In the genomic region with DNA sequence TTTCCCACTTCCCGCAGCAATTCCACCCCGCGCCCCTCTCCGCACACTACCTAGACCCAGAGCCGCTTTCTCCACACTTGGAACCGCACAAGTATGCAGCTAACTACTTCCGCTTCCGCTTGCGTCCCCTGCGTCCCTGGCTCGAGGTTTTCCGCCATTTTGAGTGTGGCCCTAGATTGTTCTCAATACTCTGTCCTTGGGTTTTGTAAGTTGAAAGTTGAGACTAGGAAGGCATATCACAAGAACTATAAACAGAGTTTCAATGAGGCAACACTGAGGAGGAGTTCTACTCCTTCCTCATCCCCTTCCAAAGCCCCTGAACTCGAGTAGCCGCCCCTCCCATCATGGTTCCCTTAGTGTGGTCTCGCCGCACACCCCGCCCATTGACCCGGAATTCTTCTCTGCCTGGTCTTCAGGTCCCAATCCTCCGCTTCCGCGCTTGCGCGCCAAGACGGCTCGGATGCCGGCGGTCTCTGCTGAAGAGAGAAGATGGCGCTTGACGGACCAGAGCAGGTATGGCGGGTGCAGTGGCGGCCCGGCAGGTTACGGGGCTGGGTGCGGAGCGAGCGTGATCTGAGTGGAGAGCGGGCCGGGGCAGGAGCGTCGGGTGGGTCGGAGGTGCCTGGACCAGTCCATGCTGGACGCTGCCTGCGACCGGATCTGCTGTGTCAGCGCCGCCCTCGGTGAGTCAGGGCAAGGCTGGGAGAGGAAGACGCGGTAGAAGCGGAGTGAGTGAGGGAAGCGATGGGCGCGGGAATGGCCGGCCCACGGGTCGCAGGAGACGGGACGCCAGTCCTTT, we compare ENCODE assay signal across 8 cellular contexts. TPM values are rescaled to one million over a fixed set of nuclear protein-coding genes. Genes with fewer than 3 reads are reported as not detected.
DNase-seq lines count a peak whose midpoint lies in the region; ATAC-seq and TF ChIP-seq lines count a peak whose summit lies in the region.

A gene with protein sequence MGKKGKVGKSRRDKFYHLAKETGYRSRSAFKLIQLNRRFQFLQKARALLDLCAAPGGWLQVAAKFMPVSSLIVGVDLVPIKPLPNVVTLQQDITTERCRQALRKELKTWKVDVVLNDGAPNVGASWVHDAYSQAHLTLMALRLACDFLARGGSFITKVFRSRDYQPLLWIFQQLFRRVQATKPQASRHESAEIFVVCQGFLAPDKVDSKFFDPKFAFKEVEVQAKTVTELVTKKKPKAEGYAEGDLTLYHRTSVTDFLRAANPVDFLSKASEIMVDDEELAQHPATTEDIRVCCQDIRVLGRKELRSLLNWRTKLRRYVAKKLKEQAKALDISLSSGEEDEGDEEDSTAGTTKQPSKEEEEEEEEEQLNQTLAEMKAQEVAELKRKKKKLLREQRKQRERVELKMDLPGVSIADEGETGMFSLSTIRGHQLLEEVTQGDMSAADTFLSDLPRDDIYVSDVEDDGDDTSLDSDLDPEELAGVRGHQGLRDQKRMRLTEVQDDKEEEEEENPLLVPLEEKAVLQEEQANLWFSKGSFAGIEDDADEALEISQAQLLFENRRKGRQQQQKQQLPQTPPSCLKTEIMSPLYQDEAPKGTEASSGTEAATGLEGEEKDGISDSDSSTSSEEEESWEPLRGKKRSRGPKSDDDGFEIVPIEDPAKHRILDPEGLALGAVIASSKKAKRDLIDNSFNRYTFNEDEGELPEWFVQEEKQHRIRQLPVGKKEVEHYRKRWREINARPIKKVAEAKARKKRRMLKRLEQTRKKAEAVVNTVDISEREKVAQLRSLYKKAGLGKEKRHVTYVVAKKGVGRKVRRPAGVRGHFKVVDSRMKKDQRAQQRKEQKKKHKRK (minus strand): TSS at position 662 of the 799 bp plus-strand sequence. CDS start 761 bp downstream, outside the sequence.
A gene (plus strand): TSS at position 430 of the 799 bp plus-strand sequence. CDS start 60 bp downstream, at position 490.

- DNase-seq in Calu3 (peak; percentile 89), HUDEP-2 (lab: John Stamatoyannopoulos, UW; ENCODE audit: unreplicated experiment in 76 of 76) (peak in 75 of 76 experiments; percentile 47 to 98 (median 88)), NOMO-1 treated with dmso at 0.1 percent for 144 hours (lab: John Stamatoyannopoulos, UW; ENCODE audit: unreplicated experiment) (peak; percentile 95), endodermal cell (peak; percentile 99), mesenteric fat pad (ENCODE audit: low spot score) (peak; percentile 97)
- DNase-seq in activated CD8-positive, alpha-beta memory T cell treated with anti-CD3 and anti-CD28 coated beads, Interleukin-2, amount 10 ng/mL, durations not matched to agents 7 days and 5 days, result peak; percentile 97
- peak; percentile 81 for DNase-seq in stimulated activated CD8-positive, alpha-beta memory T cell treated with anti-CD3 and anti-CD28 coated beads, Interleukin-15, amount 100 ng/mL, for 24 hours (ENCODE audit: low read depth)

- intact Hi-C loops in Calu3 (cut with micrococcal nuclease; ENCODE audit: unreplicated experiment), result no loop called here

- no peaks in the 10 kb centered on the region for H3K9me3 Mint-ChIP-seq in Calu3 (ENCODE audit: low read depth, unreplicated experiment)
- no peaks in the 10 kb centered on the region for H3K9me3 Mint-ChIP-seq in activated CD8-positive, alpha-beta memory T cell treated with anti-CD3 and anti-CD28 coated beads, Interleukin-2, amount 10 ng/mL, durations not matched to agents 7 days and 5 days (ENCODE audit: low read depth)
- H3K9me3 Mint-ChIP-seq in endodermal cell, result no peaks in the 10 kb centered on the region

- H3K27me3 ChIP-seq in endodermal cell (ENCODE audit: control insufficient read depth, insufficient read depth, low read length, poor library complexity, severe bottlenecking), result no peaks in the 10 kb centered on the region

- WGBS in endodermal cell (ENCODE audit: insufficient coverage in 1 of 2, insufficient read length in 1 of 2), 2 experiments, result 0% methylated on average over 29 to 58 of the region's 58 CpGs

- CTCF ChIA-PET in Calu3 (lab: Charles Lee), result interaction anchor here (0.8 to 1.1 kb wide), 3 partner anchors 11 to 53 kb away, joined by 3 to 5 read pairs (median 3); a partner anchor contains a TSS
- CTCF ChIA-PET in activated CD8-positive, alpha-beta memory T cell treated with anti-CD3 and anti-CD28 coated beads, Interleukin-2, amount 10 ng/mL, durations not matched to agents 7 days and 5 days (lab: Charles Lee), result interaction anchor here (1.0 to 2.1 kb wide), 9 partner anchors 9 to 401 kb away, joined by 3 to 10 read pairs (median 5); a partner anchor contains a TSS

- peak within 1 kb of the TSS; percentile 99 for H3K4me3 Mint-ChIP-seq in Calu3 (ENCODE audit: low read depth, unreplicated experiment)
- H3K4me3 Mint-ChIP-seq in activated CD8-positive, alpha-beta memory T cell treated with anti-CD3 and anti-CD28 coated beads, Interleukin-2, amount 10 ng/mL, durations not matched to agents 7 days and 5 days, result peak within 1 kb of the TSS; percentile 99
- H3K4me3 Mint-ChIP-seq in endodermal cell, result peak within 1 kb of the TSS; percentile 99

- no peaks in the 10 kb centered on the region for H3K4me1 Mint-ChIP-seq in Calu3 (ENCODE audit: low read depth, unreplicated experiment)
- H3K4me1 Mint-ChIP-seq in activated CD8-positive, alpha-beta memory T cell treated with anti-CD3 and anti-CD28 coated beads, Interleukin-2, amount 10 ng/mL, durations not matched to agents 7 days and 5 days, result peaks cover 79% of the 10 kb centered on the region
- H3K4me1 Mint-ChIP-seq in endodermal cell, result peaks cover 17% of the 10 kb centered on the region

- H3K27ac Mint-ChIP-seq in Calu3 (ENCODE audit: unreplicated experiment) (peak within 1 kb of the TSS; percentile 97), endodermal cell (peak within 1 kb of the TSS; percentile 100)
- peak within 1 kb of the TSS; percentile 97 for H3K27ac Mint-ChIP-seq in activated CD8-positive, alpha-beta memory T cell treated with anti-CD3 and anti-CD28 coated beads, Interleukin-2, amount 10 ng/mL, durations not matched to agents 7 days and 5 days

- H3K4me3 ChIP-seq in endodermal cell (ENCODE audit: low read length), result peak within 1 kb of the TSS; percentile 90

- H3K36me3 ChIP-seq in endodermal cell (ENCODE audit: control insufficient read depth, insufficient read depth, low read length), result peaks cover 72% of the 10 kb centered on the region

- peak within 1 kb of the TSS; percentile 96 for H3K27ac ChIP-seq in endodermal cell (ENCODE audit: low read depth, low read length)

- no peaks in the 10 kb centered on the region for H3K4me1 ChIP-seq in endodermal cell (ENCODE audit: control insufficient read depth, insufficient read depth, low read length)

- peak; percentile 87 for ATAC-seq in GM21381 (IDR thresholded peaks at IDR 0.05; ENCODE audit: unreplicated experiment)
- ATAC-seq in activated CD8-positive, alpha-beta memory T cell treated with anti-CD3 and anti-CD28 coated beads, Interleukin-2, amount 10 ng/mL, durations not matched to agents 7 days and 5 days, result peak; percentile 91

- H3K9ac ChIP-seq in endodermal cell (ENCODE audit: extremely low read depth, low read length, poor library complexity, severe bottlenecking), result peak within 1 kb of the TSS; percentile 92

- TF ChIP-seq CTCF in Calu3 (IDR thresholded peaks at IDR 0.05; ENCODE audit: unreplicated experiment) (peak; percentile 36), endodermal cell (conservative IDR thresholded peaks at IDR 0.05) (peak; percentile 70)

- no TSS peak for BruUV-seq in Calu3 (replicated peaks; lab: Mats Ljungman, UMichigan)

- H3K27me3 Mint-ChIP-seq in Calu3 (ENCODE audit: unreplicated experiment) (no peaks in the 10 kb centered on the region), endodermal cell (ENCODE audit: insufficient read depth) (no peaks in the 10 kb centered on the region)
- H3K27me3 Mint-ChIP-seq in activated CD8-positive, alpha-beta memory T cell treated with anti-CD3 and anti-CD28 coated beads, Interleukin-2, amount 10 ng/mL, durations not matched to agents 7 days and 5 days, result no peaks in the 10 kb centered on the region

- H3K9me3 ChIP-seq in endodermal cell (ENCODE audit: control insufficient read depth, low read length), result no peaks in the 10 kb centered on the region

- H3K36me3 Mint-ChIP-seq in Calu3 (ENCODE audit: insufficient read depth, unreplicated experiment) (peaks cover 65% of the 10 kb centered on the region), endodermal cell (ENCODE audit: low read depth) (peaks cover 74% of the 10 kb centered on the region)
- H3K36me3 Mint-ChIP-seq in activated CD8-positive, alpha-beta memory T cell treated with anti-CD3 and anti-CD28 coated beads, Interleukin-2, amount 10 ng/mL, durations not matched to agents 7 days and 5 days, result peaks cover 71% of the 10 kb centered on the region

RNA-seq across cellular contexts. Expression of the first gene that starts in this region (rescaled TPM):
- total RNA-seq in Calu3 (2022) (43.3 and 46.0 TPM in 2 replicates), endodermal cell (10 to 100 TPM; 58.5 to 72.3 TPM), mesenteric fat pad (28.8 TPM)
- 10 to 100 TPM; 58.9 to 71.7 TPM for total RNA-seq in activated CD8-positive, alpha-beta memory T cell treated with anti-CD3 and anti-CD28 coated beads, Interleukin-2, amount 10 ng/mL, durations not matched to agents 7 days and 5 days
- polyA plus RNA-seq in endodermal cell (2013, experiment 1 of 2), result 34.3 TPM
- 28.1 TPM for polyA plus RNA-seq in endodermal cell (2013, experiment 2 of 2)

RNA-seq across cellular contexts. Expression of the second gene that starts in this region (rescaled TPM):
- total RNA-seq in Calu3 (2022) (91.4 and 95.1 TPM in 2 replicates), endodermal cell (100 to 1,000 TPM; 137 TPM), mesenteric fat pad (115 TPM)
- 100 to 1,000 TPM; 157 to 195 TPM for total RNA-seq in activated CD8-positive, alpha-beta memory T cell treated with anti-CD3 and anti-CD28 coated beads, Interleukin-2, amount 10 ng/mL, durations not matched to agents 7 days and 5 days
- 119 TPM for polyA plus RNA-seq in endodermal cell (2013, experiment 1 of 2)
- polyA plus RNA-seq in endodermal cell (2013, experiment 2 of 2), result 111 TPM

Comparison
In these comparisons a context has a peak if more than half of its experiments do, and no peak if none do; other contexts are left out.
1. Peak in every context shown above with its lines: DNase-seq, ATAC-seq, H3K4me3 ChIP-seq and H3K27ac ChIP-seq.